In genomic region chr9:137213160-137214060, GRCh38 we compare ENCODE assay signal across 11 cellular contexts. TPM values are rescaled to one million over a fixed set of nuclear protein-coding genes. Genes with fewer than 3 reads are reported as not detected.
DNase-seq lines count a peak whose midpoint lies in the region; ATAC-seq and TF ChIP-seq lines count a peak whose summit lies in the region.
"Had no signal": no experiment of that assay in that cellular context is flagged by ENCODE, and none has a peak within 500 bp of the region (broad histone marks: within the 10 kb centered on the region; RNA-seq: fewer than 3 reads in every experiment).

No MANE protein-coding gene starts in this region.

- H3K36me3 ChIP-seq in H7 (replicated peaks; ENCODE audit: control insufficient read depth, insufficient read depth, low read length): peaks cover 5% of the 10 kb centered on the region

- DNase-seq in H7: peak; percentile 83
- peak; percentile 33 for DNase-seq in midbrain (lab: John Stamatoyannopoulos, UW)
- no peak for DNase-seq in activated CD8-positive, alpha-beta memory T cell treated with anti-CD3 and anti-CD28 coated beads, Interleukin-2, amount 10 ng/mL, durations not matched to agents 7 days and 5 days
- DNase-seq: DMS153, foreskin fibroblast, kidney glomerular epithelial cell, NCI-H1417 had no signal

- H3K4me3 ChIP-seq in H7 (ENCODE audit: insufficient read depth, low read depth, low read length): no peak overlapping the region
- H3K4me3 ChIP-seq: SK-N-MC had no signal

- no peak overlapping the region for H3K27ac ChIP-seq in VCaP
- H3K27ac ChIP-seq: SK-N-MC had no signal

- no peak overlapping the region for H3K4me3 Mint-ChIP-seq in activated CD8-positive, alpha-beta memory T cell treated with anti-CD3 and anti-CD28 coated beads, Interleukin-2, amount 10 ng/mL, durations not matched to agents 7 days and 5 days

- H3K27ac Mint-ChIP-seq in activated CD8-positive, alpha-beta memory T cell treated with anti-CD3 and anti-CD28 coated beads, Interleukin-2, amount 10 ng/mL, durations not matched to agents 7 days and 5 days: no peak overlapping the region

- ATAC-seq in activated CD8-positive, alpha-beta memory T cell treated with anti-CD3 and anti-CD28 coated beads, Interleukin-2, amount 10 ng/mL, durations not matched to agents 7 days and 5 days: no peak
- ATAC-seq in HG03045 (IDR thresholded peaks at IDR 0.05; ENCODE audit: unreplicated experiment) (no peak), HG02885 (IDR thresholded peaks at IDR 0.05; ENCODE audit: poor library complexity, unreplicated experiment) (no peak)

- CTCF ChIA-PET in activated CD8-positive, alpha-beta memory T cell treated with anti-CD3 and anti-CD28 coated beads, Interleukin-2, amount 10 ng/mL, durations not matched to agents 7 days and 5 days (lab: Charles Lee): interaction anchor here (1.1 kb wide), 1 partner anchor 9 kb away, joined by 4 read pairs; the partner anchor contains the start of gene RNF208

- no peaks in the 10 kb centered on the region for H3K27me3 Mint-ChIP-seq in activated CD8-positive, alpha-beta memory T cell treated with anti-CD3 and anti-CD28 coated beads, Interleukin-2, amount 10 ng/mL, durations not matched to agents 7 days and 5 days

- H3K9me3 Mint-ChIP-seq in activated CD8-positive, alpha-beta memory T cell treated with anti-CD3 and anti-CD28 coated beads, Interleukin-2, amount 10 ng/mL, durations not matched to agents 7 days and 5 days (ENCODE audit: low read depth): no peaks in the 10 kb centered on the region

- peaks cover 8% of the 10 kb centered on the region for H3K36me3 Mint-ChIP-seq in activated CD8-positive, alpha-beta memory T cell treated with anti-CD3 and anti-CD28 coated beads, Interleukin-2, amount 10 ng/mL, durations not matched to agents 7 days and 5 days

- H3K4me1 Mint-ChIP-seq in activated CD8-positive, alpha-beta memory T cell treated with anti-CD3 and anti-CD28 coated beads, Interleukin-2, amount 10 ng/mL, durations not matched to agents 7 days and 5 days: no peaks in the 10 kb centered on the region

- peak; percentile 30 for TF ChIP-seq CTCF in VCaP (conservative IDR thresholded peaks at IDR 0.05)

- H3K27me3 ChIP-seq in H7 (ENCODE audit: control insufficient read depth, insufficient read depth, low read length): no peaks in the 10 kb centered on the region

RNA-seq across cellular contexts. Expression of gene NDOR1, which starts 7.9 kb away (rescaled TPM):
- total RNA-seq in H7 (2014; rRNA removed; shearing (Covaris generic)): 22.2 and 22.7 TPM in 2 replicates
- 10 to 100 TPM; 50.1 to 50.6 TPM for total RNA-seq in activated CD8-positive, alpha-beta memory T cell treated with anti-CD3 and anti-CD28 coated beads, Interleukin-2, amount 10 ng/mL, durations not matched to agents 7 days and 5 days

RNA-seq across cellular contexts. Expression of gene TMEM203, which starts 8.0 kb away (rescaled TPM):
- total RNA-seq in H7 (2014; rRNA removed; shearing (Covaris generic)): 59.1 and 62.3 TPM in 2 replicates
- total RNA-seq in activated CD8-positive, alpha-beta memory T cell treated with anti-CD3 and anti-CD28 coated beads, Interleukin-2, amount 10 ng/mL, durations not matched to agents 7 days and 5 days: 10 to 100 TPM; 32.2 to 36.9 TPM

RNA-seq across cellular contexts. Expression of gene RNF208, which starts 8.6 kb away (rescaled TPM):
- 1.0 TPM in 2 replicates for total RNA-seq in H7 (2014; rRNA removed; shearing (Covaris generic))
- total RNA-seq in activated CD8-positive, alpha-beta memory T cell treated with anti-CD3 and anti-CD28 coated beads, Interleukin-2, amount 10 ng/mL, durations not matched to agents 7 days and 5 days: 1 to 10 TPM; 2.9 to 3.0 TPM

RNA-seq across cellular contexts. Expression of gene CYSRT1, which starts 11.6 kb away (rescaled TPM):
- total RNA-seq in H7 (2014; rRNA removed; shearing (Covaris generic)): 0.83 and 2.9 TPM in 2 replicates
- total RNA-seq in activated CD8-positive, alpha-beta memory T cell treated with anti-CD3 and anti-CD28 coated beads, Interleukin-2, amount 10 ng/mL, durations not matched to agents 7 days and 5 days: under 1 TPM; 0.53 to 0.89 TPM

RNA-seq across cellular contexts. Expression of gene TPRN, which starts 12.9 kb away (rescaled TPM):
- total RNA-seq in H7 (2014; rRNA removed; shearing (Covaris generic)): 19.3 and 23.3 TPM in 2 replicates
- 10 to 100 TPM; 11.1 to 13.3 TPM for total RNA-seq in activated CD8-positive, alpha-beta memory T cell treated with anti-CD3 and anti-CD28 coated beads, Interleukin-2, amount 10 ng/mL, durations not matched to agents 7 days and 5 days
